In genomic region chr10:89251417-89252224, GRCh38 we compare ENCODE assay signal across 8 cellular contexts. TPM values are rescaled to one million over a fixed set of nuclear protein-coding genes. Genes with fewer than 3 reads are reported as not detected.
DNase-seq lines count a peak whose midpoint lies in the region; ATAC-seq lines count a peak whose summit lies in the region.

LIPA (minus strand) TSS chr10:89251775; CDS start chr10:89247648, 4,127 bp downstream.

- peak within 1 kb of the TSS; percentile 86 to 89 for H3K4me3 Mint-ChIP-seq in effector memory CD8-positive, alpha-beta T cell
- H3K4me3 Mint-ChIP-seq in memory B cell, result peak within 1 kb of the TSS; percentile 91

- H3K9me3 Mint-ChIP-seq in effector memory CD8-positive, alpha-beta T cell, result no peaks in the 10 kb centered on the region
- peaks cover 6% of the 10 kb centered on the region for H3K9me3 Mint-ChIP-seq in memory B cell

- peaks cover 11% of the 10 kb centered on the region for H3K36me3 Mint-ChIP-seq in effector memory CD8-positive, alpha-beta T cell (ENCODE audit: insufficient read depth)
- peaks cover 8% of the 10 kb centered on the region for H3K36me3 Mint-ChIP-seq in memory B cell

- peaks cover 14 to 23% of the 10 kb centered on the region in 2 donors for H3K4me1 Mint-ChIP-seq in effector memory CD8-positive, alpha-beta T cell (ENCODE audit: low read depth in 2 of 2)
- peaks cover 22% of the 10 kb centered on the region for H3K4me1 Mint-ChIP-seq in memory B cell

- peak within 1 kb of the TSS; percentile 88 to 93 for H3K27ac Mint-ChIP-seq in effector memory CD8-positive, alpha-beta T cell
- H3K27ac Mint-ChIP-seq in memory B cell, result peak within 1 kb of the TSS; percentile 88

- peak; percentile 96 for ATAC-seq in GM21360 (IDR thresholded peaks at IDR 0.05; ENCODE audit: unreplicated experiment)
- peak; percentile 91 for ATAC-seq in effector memory CD8-positive, alpha-beta T cell (replicated peaks)
- peak; percentile 91 for ATAC-seq in memory B cell (ENCODE audit: low read depth)

- peaks cover 13 to 15% of the 10 kb centered on the region in 2 donors for H3K27me3 Mint-ChIP-seq in effector memory CD8-positive, alpha-beta T cell
- no peaks in the 10 kb centered on the region for H3K27me3 Mint-ChIP-seq in memory B cell

- DNase-seq in COLO668 (lab: John Stamatoyannopoulos, UW; ENCODE audit: unreplicated experiment), result peak; percentile 88
- peak; percentile 99 for DNase-seq in HT1080 (ENCODE audit: low read depth)
- peak; percentile 97 for DNase-seq in NOMO-1 treated with DMSO at 0.1 percent for 48 hours (lab: John Stamatoyannopoulos, UW; ENCODE audit: unreplicated experiment)
- peak; percentile 90 to 97 for DNase-seq in activated CD8-positive, alpha-beta memory T cell treated with anti-CD3 and anti-CD28 coated beads for 4 hours (ENCODE audit: low read depth in 2 of 2)
- peak; percentile 93 to 95 (median 94) for DNase-seq in effector memory CD8-positive, alpha-beta T cell
- peak; percentile 84 to 91 for DNase-seq in memory B cell (ENCODE audit: low spot score in 2 of 2)
- DNase-seq in stimulated activated CD8-positive, alpha-beta memory T cell treated with anti-CD3 and anti-CD28 coated beads, Interleukin-12 subunit alpha, Interleukin-12 subunit beta, amount 100 ng/mL, for 24 hours (ENCODE audit: extremely low read depth), result peak; percentile 95

RNA-seq across cellular contexts. Expression of gene LIPA, which starts in this region (rescaled TPM):
- 17.4 and 18.7 TPM in 2 replicates for total RNA-seq in HT1080 (2014; rRNA removed; shearing (Covaris generic))
- 29.7 and 33.8 TPM in 2 replicates for polyA plus RNA-seq in HT1080 (2015; cell fraction: cytosol; rRNA removed)
- 50.9 and 57.1 TPM in 2 replicates for polyA plus RNA-seq in HT1080 (2015; cell fraction: nucleus; rRNA removed)

Comparison
In these comparisons a context has a peak if more than half of its experiments do, and no peak if none do; other contexts are left out.
1. Peak in every context shown above with its lines: DNase-seq and ATAC-seq.